Comparison of ENCODE assay signal across 10 cellular contexts in the genomic region with DNA sequence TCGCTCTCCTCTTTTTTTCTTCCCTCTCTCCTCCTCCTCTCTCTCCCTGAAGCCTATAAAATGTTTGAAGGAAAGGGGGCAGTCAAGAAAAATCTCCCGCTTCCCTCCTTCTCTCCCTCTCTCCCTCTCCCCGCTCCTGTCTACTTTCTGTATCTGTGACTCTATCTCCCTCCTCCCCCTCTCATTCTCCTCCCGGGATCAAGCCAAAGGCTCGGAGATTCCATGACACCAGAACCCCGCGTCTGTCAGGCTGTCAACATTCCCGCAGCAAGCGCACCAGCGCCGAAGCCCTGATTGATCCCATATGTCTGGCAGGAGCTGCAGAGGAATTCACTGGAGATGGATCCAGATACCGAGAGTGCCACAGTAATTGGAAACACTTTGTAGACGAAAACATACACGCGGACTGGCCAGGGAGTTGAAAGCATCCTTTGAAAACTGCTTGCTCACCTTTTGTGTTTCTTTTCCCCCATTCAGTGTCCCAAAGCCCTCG. TPM values are rescaled to one million over a fixed set of nuclear protein-coding genes. Genes with fewer than 3 reads are reported as not detected.
DNase-seq lines count a peak whose midpoint lies in the region; ATAC-seq and TF ChIP-seq lines count a peak whose summit lies in the region.
"Had no signal": no experiment of that assay in that cellular context is flagged by ENCODE, and none has a peak within 500 bp of the region (broad histone marks: within the 10 kb centered on the region; RNA-seq: fewer than 3 reads in every experiment).

No MANE protein-coding gene starts in this region.

- H3K9me3 ChIP-seq in cardiac muscle cell (ENCODE audit: low read depth), result no peaks in the 10 kb centered on the region
- no peaks in the 10 kb centered on the region for H3K9me3 ChIP-seq in prostate gland

- H3K27me3 ChIP-seq in cardiac muscle cell (peaks cover 3% of the 10 kb centered on the region), prostate gland (replicated peaks; ENCODE audit: insufficient read depth) (no peaks in the 10 kb centered on the region)

- H3K36me3 ChIP-seq in cardiac muscle cell (no peaks in the 10 kb centered on the region), prostate gland (no peaks in the 10 kb centered on the region)

- DNase-seq in DMS53 treated with DMSO at 0.1 percent for 48 hours (lab: John Stamatoyannopoulos, UW; ENCODE audit: unreplicated experiment) (peak; percentile 1), cardiac muscle cell (ENCODE audit: low read depth in 1 of 2, low spot score in 1 of 2) (peak; percentile 58 to 73), prostate gland (ENCODE audit: low spot score) (no peak), GM13976 (ENCODE audit: low spot score) (no peak), NCI-H1048 (lab: John Stamatoyannopoulos, UW) (no peak), SKM-1 (lab: John Stamatoyannopoulos, UW; ENCODE audit: unreplicated experiment) (no peak)
- DNase-seq: activated effector memory CD4-positive, alpha-beta T cell treated with anti-CD3 and anti-CD28 coated beads, Interleukin-2, amount 50 U/mL, for 16 hours; NCI-H2081 treated with DMSO at 0.1 percent for 48 hours had no signal

- TF ChIP-seq POLR2A in prostate gland (IDR thresholded peaks at IDR 0.05), result no peak

- H3K4me3 ChIP-seq in cardiac muscle cell (peak overlapping the region; percentile 69), prostate gland (peak overlapping the region; percentile 28 to 35)

- H3K4me1 ChIP-seq in cardiac muscle cell (ENCODE audit: low read depth) (peaks cover 6% of the 10 kb centered on the region), prostate gland (replicated peaks) (no peaks in the 10 kb centered on the region)

- H3K27ac ChIP-seq in cardiac muscle cell (peak overlapping the region; percentile 77), prostate gland (peak overlapping the region in 1 of 2 donors; percentile 21)

- in situ Hi-C loops in GM13976 (cut with MboI; ENCODE audit: low sequenced_read_pairs, unreplicated experiment), result no loop called here

- intact Hi-C loops in prostate gland (cut with DNase I), result loop anchor here (10.0 kb wide), 1 partner anchor 75 kb away; no protein-coding TSS in a partner anchor

- ATAC-seq in SK-N-SH treated with all-trans-retinoic acid at 6 μM for 48 hours (peak; percentile 84), HG03196 (IDR thresholded peaks at IDR 0.05; ENCODE audit: unreplicated experiment) (no peak)

- 1% methylated on average over 16 of the region's 16 CpGs for WGBS in prostate gland

- TF ChIP-seq CTCF in cardiac muscle cell (IDR thresholded peaks at IDR 0.05; ENCODE audit: low read depth, low read length) (no peak), prostate gland (IDR thresholded peaks at IDR 0.05) (no peak), GM13976 (IDR thresholded peaks at IDR 0.05; ENCODE audit: borderline replicate concordance, control extremely low read depth, extremely low read depth, insufficient read depth, missing control alignments) (no peak)

TF ChIP-seq in SK-N-SH treated with all-trans-retinoic acid at 6 μM for 48 hours, 23 proteins besides CTCF, POLR2A, EP300 and RAD21:
- no peak for TF ChIP-seq ZFP30 (CRISPR knock-in tag; IDR thresholded peaks at IDR 0.05)
- no peak for TF ChIP-seq ZNF565 (CRISPR knock-in tag; conservative IDR thresholded peaks at IDR 0.05; ENCODE audit: low read depth)
- TF ChIP-seq ZFP3 (CRISPR knock-in tag; IDR thresholded peaks at IDR 0.05), result no peak
- no peak for TF ChIP-seq PPARA (CRISPR knock-in tag; IDR thresholded peaks at IDR 0.05; ENCODE audit: borderline replicate concordance)
- no peak for TF ChIP-seq TOX (CRISPR knock-in tag; IDR thresholded peaks at IDR 0.05; ENCODE audit: borderline replicate concordance)
- no peak for TF ChIP-seq ESRRG (CRISPR knock-in tag; IDR thresholded peaks at IDR 0.05)
- TF ChIP-seq SNAI2 (CRISPR knock-in tag; IDR thresholded peaks at IDR 0.05), result no peak
- no peak for TF ChIP-seq ZNF70 (CRISPR knock-in tag; IDR thresholded peaks at IDR 0.05)
- peak; percentile 83 for TF ChIP-seq TCF4 (CRISPR knock-in tag; IDR thresholded peaks at IDR 0.05; ENCODE audit: borderline replicate concordance)
- no peak for TF ChIP-seq CREB5 (CRISPR knock-in tag; IDR thresholded peaks at IDR 0.05; ENCODE audit: low read depth)
- no peak for TF ChIP-seq POU6F1 (CRISPR knock-in tag; IDR thresholded peaks at IDR 0.05; ENCODE audit: borderline replicate concordance, low read depth)
- no peak for TF ChIP-seq GLIS3 (CRISPR knock-in tag; IDR thresholded peaks at IDR 0.05)
- no peak for TF ChIP-seq CSDC2 (CRISPR knock-in tag; IDR thresholded peaks at IDR 0.05)
- TF ChIP-seq ISL1 (CRISPR knock-in tag; IDR thresholded peaks at IDR 0.05), result 0 out of 2 replicates have a peak, but pooled peaks have one; percentile 31
- no peak for TF ChIP-seq ZC3H10 (CRISPR knock-in tag; IDR thresholded peaks at IDR 0.05)
- TF ChIP-seq CSRNP3 (CRISPR knock-in tag; IDR thresholded peaks at IDR 0.05), result no peak
- TF ChIP-seq OSR1 (CRISPR knock-in tag; IDR thresholded peaks at IDR 0.05), result no peak
- TF ChIP-seq TSHZ2 (CRISPR knock-in tag; IDR thresholded peaks at IDR 0.05), result 0 out of 2 replicates have a peak, but pooled peaks have one; percentile 53

RNA-seq across cellular contexts. Expression of gene SVEP1, which starts 0.3 kb away (rescaled TPM):
- 2.8 and 4.4 TPM in 2 replicates for total RNA-seq in cardiac muscle cell
- polyA plus RNA-seq in cardiac muscle cell, result 1.9 and 2.3 TPM in 2 replicates
- total RNA-seq in prostate gland, result 1 to 10 TPM; 2.7 to 5.8 TPM

Comparison
In these comparisons a context has a peak if more than half of its experiments do, and no peak if none do; other contexts are left out.
1. DNase-seq: peak in DMS53 treated with DMSO at 0.1 percent for 48 hours (single experiment) and cardiac muscle cell (2 of 2); none in prostate gland (single experiment), GM13976 (single experiment), NCI-H1048 (single experiment) and SKM-1 (single experiment).